8 cellular contexts compared by ENCODE assay signal in the genomic region with DNA sequence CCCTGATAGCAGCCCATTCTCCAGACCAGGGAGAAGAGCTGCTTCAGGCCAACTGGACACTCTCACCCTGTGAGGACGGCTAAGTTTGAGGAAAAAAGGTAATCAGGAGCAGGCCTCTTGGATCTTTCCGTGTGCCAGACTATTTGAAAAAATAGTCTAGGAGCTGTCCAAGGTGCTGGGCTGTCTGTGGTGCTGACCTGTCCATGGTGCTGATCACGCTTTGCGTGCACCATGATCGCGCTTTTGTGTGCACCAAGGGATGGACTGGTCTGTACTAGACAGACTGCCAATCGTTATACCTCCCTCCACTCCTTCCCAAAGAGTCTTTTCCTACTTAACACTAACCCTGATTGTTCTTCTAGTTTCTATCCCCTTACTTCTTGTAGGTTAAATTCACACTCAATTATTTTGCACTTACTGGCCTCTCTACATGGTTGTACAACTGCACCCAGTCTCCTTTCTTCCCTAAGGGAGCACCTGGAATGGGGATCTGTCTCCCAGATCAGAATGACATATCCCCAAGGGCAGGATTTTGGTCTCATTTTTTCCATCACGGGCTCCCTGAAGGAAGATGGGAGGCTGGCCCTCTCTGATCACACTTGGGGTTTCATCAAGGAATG.
DNase-seq lines count a peak whose midpoint lies in the region; ATAC-seq and TF ChIP-seq lines count a peak whose summit lies in the region.

No MANE protein-coding gene starts in this region.

- H3K36me3 Mint-ChIP-seq in activated naive CD8-positive, alpha-beta T cell treated with anti-CD3 and anti-CD28 coated beads, Interleukin-2, amount 10 ng/mL, durations not matched to agents 7 days and 5 days: no peaks in the 10 kb centered on the region

- TF ChIP-seq RAD21 in Ishikawa (IDR thresholded peaks at IDR 0.05; ENCODE audit: low read depth): no peak

- H3K27me3 Mint-ChIP-seq in activated naive CD8-positive, alpha-beta T cell treated with anti-CD3 and anti-CD28 coated beads, Interleukin-2, amount 10 ng/mL, durations not matched to agents 7 days and 5 days: peaks cover 6% of the 10 kb centered on the region

- intact Hi-C loops in lower leg skin (cut with DNase I; ENCODE audit: low total_unique reads): no loop called here

- H3K4me3 ChIP-seq in lower leg skin (ENCODE audit: low read depth, poor library complexity, severe bottlenecking): no peak overlapping the region

- 19 to 21% methylated on average over 8 of the region's 8 CpGs for WGBS in lower leg skin, 2 donors

- POLR2A ChIA-PET in activated naive CD8-positive, alpha-beta T cell treated with anti-CD3 and anti-CD28 coated beads, Interleukin-2, amount 10 ng/mL, durations not matched to agents 7 days and 5 days (lab: Charles Lee): no interaction called here

- TF ChIP-seq EP300 in Ishikawa (IDR thresholded peaks at IDR 0.05; ENCODE audit: borderline replicate concordance): no peak

- TF ChIP-seq POLR2A in lower leg skin (IDR thresholded peaks at IDR 0.05): no peak

- no peak overlapping the region for H3K27ac Mint-ChIP-seq in activated naive CD8-positive, alpha-beta T cell treated with anti-CD3 and anti-CD28 coated beads, Interleukin-2, amount 10 ng/mL, durations not matched to agents 7 days and 5 days

- no peaks in the 10 kb centered on the region for H3K9me3 Mint-ChIP-seq in activated naive CD8-positive, alpha-beta T cell treated with anti-CD3 and anti-CD28 coated beads, Interleukin-2, amount 10 ng/mL, durations not matched to agents 7 days and 5 days

- DNase-seq in AML-193 (lab: John Stamatoyannopoulos, UW): peak; percentile 3 to 15
- DNase-seq in activated naive CD8-positive, alpha-beta T cell treated with anti-CD3 and anti-CD28 coated beads, Interleukin-2, amount 10 ng/mL, durations not matched to agents 7 days and 5 days: peak; percentile 51
- DNase-seq in left kidney (ENCODE audit: low read depth, low spot score): peak; percentile 92
- DNase-seq in lower leg skin (ENCODE audit: low spot score in 2 of 2): no peak
- DNase-seq in activated gamma-delta T cell (lab: John Stamatoyannopoulos, UW): no peak
- DNase-seq in SW480 (ENCODE audit: low spot score): no peak

- H3K4me1 Mint-ChIP-seq in activated naive CD8-positive, alpha-beta T cell treated with anti-CD3 and anti-CD28 coated beads, Interleukin-2, amount 10 ng/mL, durations not matched to agents 7 days and 5 days: no peaks in the 10 kb centered on the region

- no peak for TF ChIP-seq CTCF in lower leg skin (IDR thresholded peaks at IDR 0.05)

- no peak overlapping the region for H3K4me3 Mint-ChIP-seq in activated naive CD8-positive, alpha-beta T cell treated with anti-CD3 and anti-CD28 coated beads, Interleukin-2, amount 10 ng/mL, durations not matched to agents 7 days and 5 days

- no peak for ATAC-seq in activated naive CD8-positive, alpha-beta T cell treated with anti-CD3 and anti-CD28 coated beads, Interleukin-2, amount 10 ng/mL, durations not matched to agents 7 days and 5 days (ENCODE audit: low read depth)
- no peak for ATAC-seq in HG03439 (IDR thresholded peaks at IDR 0.05; ENCODE audit: unreplicated experiment)

TF ChIP-seq in Ishikawa, 13 proteins besides CTCF, POLR2A, EP300 and RAD21:
- TF ChIP-seq CEBPB (IDR thresholded peaks at IDR 0.05) (no peak), EGR1 (IDR thresholded peaks at IDR 0.05) (no peak), NFIC (IDR thresholded peaks at IDR 0.05) (no peak), TEAD4 (IDR thresholded peaks at IDR 0.05) (peak; percentile 83), TCF12 (IDR thresholded peaks at IDR 0.05; ENCODE audit: low read depth) (no peak), ZBTB7A (IDR thresholded peaks at IDR 0.05; ENCODE audit: low read depth) (no peak), TAF1 (IDR thresholded peaks at IDR 0.05; ENCODE audit: low read depth) (no peak), YY1 (IDR thresholded peaks at IDR 0.05; ENCODE audit: low read depth) (peak; percentile 64; the same call in 1 of the 2 replicates), CREB1 (IDR thresholded peaks at IDR 0.05; ENCODE audit: low read depth) (no peak), FOXM1 (IDR thresholded peaks at IDR 0.05; ENCODE audit: borderline replicate concordance, low read depth) (no peak)
- TF ChIP-seq, protein P1, sequence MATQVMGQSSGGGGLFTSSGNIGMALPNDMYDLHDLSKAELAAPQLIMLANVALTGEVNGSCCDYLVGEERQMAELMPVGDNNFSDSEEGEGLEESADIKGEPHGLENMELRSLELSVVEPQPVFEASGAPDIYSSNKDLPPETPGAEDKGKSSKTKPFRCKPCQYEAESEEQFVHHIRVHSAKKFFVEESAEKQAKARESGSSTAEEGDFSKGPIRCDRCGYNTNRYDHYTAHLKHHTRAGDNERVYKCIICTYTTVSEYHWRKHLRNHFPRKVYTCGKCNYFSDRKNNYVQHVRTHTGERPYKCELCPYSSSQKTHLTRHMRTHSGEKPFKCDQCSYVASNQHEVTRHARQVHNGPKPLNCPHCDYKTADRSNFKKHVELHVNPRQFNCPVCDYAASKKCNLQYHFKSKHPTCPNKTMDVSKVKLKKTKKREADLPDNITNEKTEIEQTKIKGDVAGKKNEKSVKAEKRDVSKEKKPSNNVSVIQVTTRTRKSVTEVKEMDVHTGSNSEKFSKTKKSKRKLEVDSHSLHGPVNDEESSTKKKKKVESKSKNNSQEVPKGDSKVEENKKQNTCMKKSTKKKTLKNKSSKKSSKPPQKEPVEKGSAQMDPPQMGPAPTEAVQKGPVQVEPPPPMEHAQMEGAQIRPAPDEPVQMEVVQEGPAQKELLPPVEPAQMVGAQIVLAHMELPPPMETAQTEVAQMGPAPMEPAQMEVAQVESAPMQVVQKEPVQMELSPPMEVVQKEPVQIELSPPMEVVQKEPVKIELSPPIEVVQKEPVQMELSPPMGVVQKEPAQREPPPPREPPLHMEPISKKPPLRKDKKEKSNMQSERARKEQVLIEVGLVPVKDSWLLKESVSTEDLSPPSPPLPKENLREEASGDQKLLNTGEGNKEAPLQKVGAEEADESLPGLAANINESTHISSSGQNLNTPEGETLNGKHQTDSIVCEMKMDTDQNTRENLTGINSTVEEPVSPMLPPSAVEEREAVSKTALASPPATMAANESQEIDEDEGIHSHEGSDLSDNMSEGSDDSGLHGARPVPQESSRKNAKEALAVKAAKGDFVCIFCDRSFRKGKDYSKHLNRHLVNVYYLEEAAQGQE (IDR thresholded peaks at IDR 0.05; ENCODE audit: low read depth): peak; percentile 100
- TF ChIP-seq, protein P2, sequence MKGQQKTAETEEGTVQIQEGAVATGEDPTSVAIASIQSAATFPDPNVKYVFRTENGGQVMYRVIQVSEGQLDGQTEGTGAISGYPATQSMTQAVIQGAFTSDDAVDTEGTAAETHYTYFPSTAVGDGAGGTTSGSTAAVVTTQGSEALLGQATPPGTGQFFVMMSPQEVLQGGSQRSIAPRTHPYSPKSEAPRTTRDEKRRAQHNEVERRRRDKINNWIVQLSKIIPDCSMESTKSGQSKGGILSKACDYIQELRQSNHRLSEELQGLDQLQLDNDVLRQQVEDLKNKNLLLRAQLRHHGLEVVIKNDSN (IDR thresholded peaks at IDR 0.05): no peak
- TF ChIP-seq, protein P3, sequence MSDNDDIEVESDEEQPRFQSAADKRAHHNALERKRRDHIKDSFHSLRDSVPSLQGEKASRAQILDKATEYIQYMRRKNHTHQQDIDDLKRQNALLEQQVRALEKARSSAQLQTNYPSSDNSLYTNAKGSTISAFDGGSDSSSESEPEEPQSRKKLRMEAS (IDR thresholded peaks at IDR 0.05): peak; percentile 79

Comparison
In these comparisons a context has a peak if more than half of its experiments do, and no peak if none do; other contexts are left out.
1. DNase-seq: peak in AML-193 (2 of 2), activated naive CD8-positive, alpha-beta T cell treated with anti-CD3 and anti-CD28 coated beads, Interleukin-2, amount 10 ng/mL, durations not matched to agents 7 days and 5 days (single experiment) and left kidney (single experiment); none in lower leg skin (0 of 2), activated gamma-delta T cell (single experiment) and SW480 (single experiment).